9 cellular contexts compared by ENCODE assay signal in the genomic region with DNA sequence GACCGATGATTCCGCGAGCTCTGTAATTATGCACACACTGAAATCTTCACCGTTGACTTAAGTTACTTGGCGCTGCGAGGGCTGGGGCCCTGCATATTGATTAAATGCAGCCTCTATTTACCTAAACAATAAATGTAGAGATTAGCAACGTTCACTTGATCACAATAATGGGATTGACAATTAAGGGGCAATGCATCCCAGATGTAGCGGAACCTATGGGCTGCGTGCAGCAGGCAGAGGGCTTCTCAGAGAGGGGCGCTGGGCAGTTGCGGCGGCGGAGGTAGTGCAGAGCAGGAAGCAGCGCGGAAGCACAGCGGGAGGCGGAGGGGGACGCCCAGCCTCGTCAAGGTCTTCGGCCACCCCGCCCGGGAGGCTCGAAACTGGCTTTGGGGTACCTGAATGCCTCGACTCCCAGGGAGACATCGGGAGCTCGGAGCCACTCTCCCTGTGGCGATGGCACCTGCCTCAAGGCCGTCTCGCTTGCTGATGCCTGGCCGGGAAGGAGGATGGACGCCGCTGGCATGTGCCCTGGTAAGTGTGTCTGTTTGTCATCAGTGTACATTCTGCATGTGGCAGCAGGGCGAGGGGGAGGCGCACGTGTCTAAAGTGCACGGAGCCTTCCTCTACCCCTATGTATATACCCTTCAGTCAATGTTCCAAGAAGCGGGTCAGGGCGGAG. TPM values are rescaled to one million over a fixed set of nuclear protein-coding genes. Genes with fewer than 3 reads are reported as not detected.
DNase-seq lines count a peak whose midpoint lies in the region; ATAC-seq and TF ChIP-seq lines count a peak whose summit lies in the region.
"Had no signal": no experiment of that assay in that cellular context is flagged by ENCODE, and none has a peak within 500 bp of the region (broad histone marks: within the 10 kb centered on the region; RNA-seq: fewer than 3 reads in every experiment).

No MANE protein-coding gene starts in this region.

- H3K27me3 ChIP-seq in ascending aorta (peaks cover 10% of the 10 kb centered on the region), left lung (peaks cover 69 to 100% of the 10 kb centered on the region in 2 donors), upper lobe of left lung (peaks cover 0 to 66% (median 42%) of the 10 kb centered on the region in 4 donors)

- peak overlapping the region; percentile 43 to 50 for H3K4me3 ChIP-seq in ascending aorta
- peak overlapping the region in 1 of 2 donors; percentile 40 for H3K4me3 ChIP-seq in left lung
- peak overlapping the region in 3 of 4 donors; percentile 32 to 50 (median 43) for H3K4me3 ChIP-seq in upper lobe of left lung

- H3K36me3 ChIP-seq in ascending aorta (no peaks in the 10 kb centered on the region), left lung (no peaks in the 10 kb centered on the region), upper lobe of left lung (no peaks in the 10 kb centered on the region)

- no peak for TF ChIP-seq CTCF in ascending aorta (IDR thresholded peaks at IDR 0.05)
- no peak for TF ChIP-seq CTCF in left lung (IDR thresholded peaks at IDR 0.05)
- no peak for TF ChIP-seq CTCF in upper lobe of left lung (IDR thresholded peaks at IDR 0.05)

- WGBS in upper lobe of left lung, 2 donors, result 7 to 13% methylated on average over 25 to 37 of the region's 38 CpGs

- in situ Hi-C loops in ACHN (cut with HindIII; ENCODE audit: low pct_ligation_motif_present, low pct_unique_long_range_greater_than_20kb, low sequenced_read_pairs), result no loop called here

- H3K9me3 Mint-ChIP-seq in activated naive CD4-positive, alpha-beta T cell treated with anti-CD3 and anti-CD28 coated beads for 36 hours, result no peaks in the 10 kb centered on the region

- no peak for TF ChIP-seq EP300 in upper lobe of left lung (IDR thresholded peaks at IDR 0.05)

- H3K9me3 ChIP-seq in ascending aorta, result no peaks in the 10 kb centered on the region
- no peaks in the 10 kb centered on the region for H3K9me3 ChIP-seq in left lung
- H3K9me3 ChIP-seq in upper lobe of left lung, result no peaks in the 10 kb centered on the region

- peak; percentile 27 for DNase-seq in activated naive CD4-positive, alpha-beta T cell treated with anti-CD3 and anti-CD28 coated beads for 36 hours
- DNase-seq in activated naive CD4-positive, alpha-beta T cell (lab: John Stamatoyannopoulos, UW), result no peak
- no peak for DNase-seq in ascending aorta (ENCODE audit: low spot score in 2 of 2)
- DNase-seq in left lung, result peak in 1 of 2 donors; percentile 88
- DNase-seq in upper lobe of left lung, result peak in 1 of 2 donors; percentile 73
- DNase-seq in SW480 (ENCODE audit: low spot score), result no peak
- DNase-seq in ACHN, result no peak
- no peak for DNase-seq in T-helper 9 cell

- ATAC-seq in left lung (peak; percentile 20), upper lobe of left lung (ENCODE audit: low FRiP score in 2 of 2) (peak in 1 of 2 donors; percentile 53)

- intact Hi-C loops in activated naive CD4-positive, alpha-beta T cell treated with anti-CD3 and anti-CD28 coated beads for 36 hours (cut with micrococcal nuclease), result loop anchor here (1.0 to 5.0 kb wide), 5 partner anchors 9 to 970 kb away; no protein-coding TSS in a partner anchor
- intact Hi-C loops in ascending aorta (cut with DNase I), result no loop called here
- intact Hi-C loops in left lung (cut with DNase I), result no loop called here

- no peak for TF ChIP-seq POLR2A in upper lobe of left lung (IDR thresholded peaks at IDR 0.05)

- CTCF ChIA-PET in activated naive CD4-positive, alpha-beta T cell treated with anti-CD3 and anti-CD28 coated beads for 36 hours (lab: Charles Lee), result interaction anchor here (1.1 to 4.0 kb wide), 3 partner anchors 10 to 17 kb away, joined by 3 to 22 read pairs (median 3); no protein-coding TSS in a partner anchor

- H3K27ac ChIP-seq in ascending aorta, result no peak overlapping the region
- H3K27ac ChIP-seq in left lung, result no peak overlapping the region
- H3K27ac ChIP-seq in upper lobe of left lung, result no peak overlapping the region
- H3K27ac ChIP-seq: VCaP had no signal

- H3K27ac Mint-ChIP-seq in activated naive CD4-positive, alpha-beta T cell treated with anti-CD3 and anti-CD28 coated beads for 36 hours, result no peak overlapping the region

- H3K4me3 Mint-ChIP-seq in activated naive CD4-positive, alpha-beta T cell treated with anti-CD3 and anti-CD28 coated beads for 36 hours, result peak overlapping the region; percentile 70

- peaks cover 25% of the 10 kb centered on the region for H3K4me1 Mint-ChIP-seq in activated naive CD4-positive, alpha-beta T cell treated with anti-CD3 and anti-CD28 coated beads for 36 hours (ENCODE audit: low read depth)

- peaks cover 80% of the 10 kb centered on the region for H3K27me3 Mint-ChIP-seq in activated naive CD4-positive, alpha-beta T cell treated with anti-CD3 and anti-CD28 coated beads for 36 hours (ENCODE audit: low read depth)

- peaks cover 0 to 10% of the 10 kb centered on the region in 2 donors for H3K4me1 ChIP-seq in ascending aorta
- H3K4me1 ChIP-seq in left lung, result peaks cover 16 to 36% of the 10 kb centered on the region in 2 donors
- peaks cover 17 to 34% (median 29%) of the 10 kb centered on the region in 4 donors for H3K4me1 ChIP-seq in upper lobe of left lung

- no peaks in the 10 kb centered on the region for H3K36me3 Mint-ChIP-seq in activated naive CD4-positive, alpha-beta T cell treated with anti-CD3 and anti-CD28 coated beads for 36 hours (ENCODE audit: low read depth)

RNA-seq across cellular contexts. Expression of a gene that starts 7.7 kb away (rescaled TPM):
- not detected for total RNA-seq in activated naive CD4-positive, alpha-beta T cell treated with anti-CD3 and anti-CD28 coated beads for 36 hours
- not detected for total RNA-seq in ascending aorta
- not detected for total RNA-seq in left lung
- not detected for total RNA-seq in upper lobe of left lung
